In genomic region chr16:87216148-87216823, GRCh38 we compare ENCODE assay signal across 21 cellular contexts.
A peak's percentile ranks its signal among the peaks of the same experiment; 100 is the strongest.
DNase-seq lines count a peak whose midpoint lies in the region; ATAC-seq and TF ChIP-seq lines count a peak whose summit lies in the region.
"Had no signal": no experiment of that assay in that cellular context is flagged by ENCODE, and none has a peak within 500 bp of the region (broad histone marks: within the 10 kb centered on the region; RNA-seq: fewer than 3 reads in every experiment).

No MANE protein-coding gene starts in this region.

- H2AFZ ChIP-seq in neuronal stem cell (ENCODE audit: low read length) = no peak overlapping the region

- H3K9me3 ChIP-seq in esophagus muscularis mucosa (no peaks in the 10 kb centered on the region), neuronal stem cell (replicated peaks in 1 of 2; ENCODE audit: control insufficient read depth in 2 of 2, insufficient read depth in 1 of 2, low read depth in 1 of 2, low read length in 2 of 2) (peaks cover 0 to 7% of the 10 kb centered on the region in 2 donors), tibial artery (no peaks in the 10 kb centered on the region)
- H3K9me3 ChIP-seq: neutrophil had no signal

- no peak overlapping the region for H3K14ac ChIP-seq in neuronal stem cell (ENCODE audit: low read length)

- no peaks in the 10 kb centered on the region for H3K36me3 ChIP-seq in esophagus muscularis mucosa
- no peaks in the 10 kb centered on the region for H3K36me3 ChIP-seq in neuronal stem cell (replicated peaks in 1 of 2; ENCODE audit: control insufficient read depth in 2 of 2, insufficient read depth in 2 of 2, low read length in 2 of 2)
- H3K36me3 ChIP-seq in tibial artery = no peaks in the 10 kb centered on the region
- H3K36me3 ChIP-seq in H7 (replicated peaks; ENCODE audit: control insufficient read depth, insufficient read depth, low read length) = no peaks in the 10 kb centered on the region
- H3K36me3 ChIP-seq: neutrophil had no signal

- WGBS in esophagus muscularis mucosa = 84% methylated on average over 31 of the region's 34 CpGs
- WGBS in neuronal stem cell (ENCODE audit: extremely low coverage in 2 of 2, insufficient read length in 2 of 2, insufficient replicate concordance in 1 of 2), 2 donors = no CpG with 5 or more reads among the region's 34 CpGs

- no peaks in the 10 kb centered on the region for H3K79me1 ChIP-seq in neuronal stem cell (ENCODE audit: low read depth, low read length)

- no peak for ATAC-seq in GM18498 (IDR thresholded peaks at IDR 0.05; ENCODE audit: unreplicated experiment)
- ATAC-seq: activated CD8-positive, alpha-beta memory T cell treated with anti-CD3 and anti-CD28 coated beads, Interleukin-2, amount 10 ng/mL, durations not matched to agents 7 days and 5 days; activated T-cell treated with anti-CD3 and anti-CD28 coated beads, Interleukin-2, amount 50 U/mL, for 72 hours; SK-N-SH treated with all-trans-retinoic acid at 6 μM for 48 hours had no signal

- H3K27ac ChIP-seq in esophagus muscularis mucosa (replicated peaks in 1 of 4) (peak overlapping the region in 1 of 4 donors; percentile 30), neuronal stem cell (replicated peaks; ENCODE audit: low read length) (no peak overlapping the region), tibial artery (peak overlapping the region; percentile 48 to 72)
- H3K27ac ChIP-seq: HL-60, neutrophil had no signal

- no peak for DNase-seq in HFF-Myc (ENCODE audit: extremely low read depth, low read depth)
- no peak for DNase-seq in esophagus muscularis mucosa (ENCODE audit: extremely low spot score)
- no peak for DNase-seq in neuronal stem cell (ENCODE audit: low spot score)
- peak in 1 of 2 donors; percentile 48 for DNase-seq in tibial artery
- no peak for DNase-seq in H7
- DNase-seq in HPDE6-E6E7 (ENCODE audit: extremely low spot score) = no peak
- no peak for DNase-seq in HK-2 (ENCODE audit: unreplicated experiment)
- DNase-seq: activated CD4-positive, alpha-beta T cell treated with anti-CD3 and anti-CD28 coated beads, Interleukin-2, amount 50 U/mL, for 1 hour; activated CD8-positive, alpha-beta memory T cell treated with anti-CD3 and anti-CD28 coated beads, Interleukin-2, amount 10 ng/mL, durations not matched to agents 7 days and 5 days; activated naive CD4-positive, alpha-beta T cell treated with anti-CD3 and anti-CD28 coated beads, Interleukin-2, amount 10 ng/mL, durations not matched to agents 7 days and 5 days; activated T-cell treated with anti-CD3 and anti-CD28 coated beads, Interleukin-2, amount 50 U/mL, for 72 hours; NCI-H1092; NCI-H2029; NCI-H345; stimulated activated CD4-positive, alpha-beta T cell treated with anti-CD3 and anti-CD28 coated beads, Interleukin-2, amount 100 ng/mL, for 24 hours had no signal

- H3K4ac ChIP-seq in neuronal stem cell (ENCODE audit: low read length) = no peak overlapping the region

- H3K27me3 ChIP-seq in esophagus muscularis mucosa (peaks cover 0 to 19% (median 0%) of the 10 kb centered on the region in 4 donors), neuronal stem cell (ENCODE audit: control insufficient read depth in 3 of 3, insufficient read depth in 3 of 3, low read depth in 1 of 3, low read length in 3 of 3) (no peaks in the 10 kb centered on the region), tibial artery (no peaks in the 10 kb centered on the region), H7 (ENCODE audit: control insufficient read depth, insufficient read depth, low read length) (no peaks in the 10 kb centered on the region)
- H3K27me3 ChIP-seq: neutrophil had no signal

- H2BK120ac ChIP-seq in neuronal stem cell (ENCODE audit: low read depth, low read length) = no peak overlapping the region

- TF ChIP-seq CTCF in HFF-Myc (IDR thresholded peaks at IDR 0.05; ENCODE audit: low read depth, low read length, missing control alignments) = no peak
- no peak for TF ChIP-seq CTCF in esophagus muscularis mucosa (IDR thresholded peaks at IDR 0.05)
- no peak for TF ChIP-seq CTCF in tibial artery (IDR thresholded peaks at IDR 0.05)

- H3K4me1 ChIP-seq in esophagus muscularis mucosa (no peaks in the 10 kb centered on the region), neuronal stem cell (ENCODE audit: control insufficient read depth in 2 of 2, insufficient read depth in 1 of 2, low read depth in 1 of 2, low read length in 2 of 2) (no peaks in the 10 kb centered on the region), tibial artery (peaks cover 0 to 16% (median 1%) of the 10 kb centered on the region in 4 donors)

- H2AK5ac ChIP-seq in neuronal stem cell (ENCODE audit: low read depth, low read length) = peak overlapping the region; percentile 38

- no peak overlapping the region for H4K91ac ChIP-seq in neuronal stem cell (ENCODE audit: low read depth, low read length, poor library complexity)

- H3K9ac ChIP-seq in neuronal stem cell (ENCODE audit: low read depth, low read length, poor library complexity) = no peak overlapping the region

- H3K18ac ChIP-seq in neuronal stem cell (ENCODE audit: low read length) = peak overlapping the region; percentile 53

- no peak overlapping the region for H2BK12ac ChIP-seq in neuronal stem cell (ENCODE audit: low read length)

- H2BK5ac ChIP-seq in neuronal stem cell (ENCODE audit: low read length) = no peak overlapping the region

- H3K4me3 ChIP-seq in HFF-Myc (replicated peaks; ENCODE audit: low read depth, low read length) = 0 out of 2 replicates have a peak overlapping the region, but pooled peaks have one; percentile 5
- peak overlapping the region; percentile 15 to 37 (median 22) for H3K4me3 ChIP-seq in esophagus muscularis mucosa
- H3K4me3 ChIP-seq in neuronal stem cell (ENCODE audit: low read length in 2 of 2) = no peak overlapping the region
- peak overlapping the region; percentile 40 to 44 for H3K4me3 ChIP-seq in tibial artery
- no peak overlapping the region for H3K4me3 ChIP-seq in H7 (ENCODE audit: insufficient read depth, low read depth, low read length)
- H3K4me3 ChIP-seq: lung, smooth muscle cell had no signal

- no peak for TF ChIP-seq EP300 in esophagus muscularis mucosa (IDR thresholded peaks at IDR 0.05)

- H3K4me2 ChIP-seq in neuronal stem cell (ENCODE audit: insufficient read depth, low read length, poor library complexity, severe bottlenecking) = no peak overlapping the region
- H3K4me2 ChIP-seq: smooth muscle cell had no signal

- H4K8ac ChIP-seq in neuronal stem cell (ENCODE audit: low read depth, low read length) = no peak overlapping the region

- intact Hi-C loops in esophagus muscularis mucosa (cut with DNase I) = no loop called here
- intact Hi-C loops in tibial artery (cut with DNase I; ENCODE audit: low total_unique reads) = no loop called here

- no peak overlapping the region for H2BK15ac ChIP-seq in neuronal stem cell (ENCODE audit: low read length)

- H3K23ac ChIP-seq in neuronal stem cell (ENCODE audit: low read depth, low read length, poor library complexity) = no peak overlapping the region

- TF ChIP-seq POLR2A in esophagus muscularis mucosa (IDR thresholded peaks at IDR 0.05; ENCODE audit: low read depth) = no peak

Comparison
In these comparisons a context has a peak if more than half of its experiments do, and no peak if none do; other contexts are left out.
1. H3K4me3 ChIP-seq: peak in HFF-Myc (single experiment), esophagus muscularis mucosa (4 of 4) and tibial artery (2 of 2); none in neuronal stem cell (0 of 2) and H7 (single experiment).